In the genomic region with DNA sequence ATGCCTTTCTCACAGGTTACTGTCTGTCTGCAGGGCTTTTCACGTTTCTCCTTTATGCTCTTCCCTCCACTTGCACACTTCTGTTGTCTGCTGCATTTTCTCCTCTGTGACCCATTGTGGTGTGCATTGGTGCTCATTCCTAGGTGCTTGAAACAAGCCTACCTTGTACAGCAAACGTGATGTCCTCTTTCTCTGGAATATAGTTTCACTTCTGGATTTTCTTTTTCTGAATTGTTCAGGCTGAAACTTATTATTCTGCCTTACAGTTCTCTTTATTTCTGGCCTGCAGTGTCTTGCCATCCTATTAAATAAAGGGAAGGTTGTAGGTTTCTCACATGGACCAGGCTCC, we compare ENCODE assay signal across 1 cellular context.
TF ChIP-seq lines count a peak whose summit lies in the region.

No MANE protein-coding gene starts in this region.

TF ChIP-seq in GM12878, 131 proteins besides CTCF, POLR2A, EP300 and RAD21 (continued from another document):
- TF ChIP-seq BHLHE40 (IDR thresholded peaks at IDR 0.05; ENCODE audit: borderline replicate concordance in 1 of 2, low read depth in 2 of 2, low read length in 1 of 2) (peak; percentile 10 to 38; a peak in 3 of 4 replicates), RCOR1 (conservative IDR thresholded peaks at IDR 0.05; ENCODE audit: low read depth, low read length) (no peak), FOXK2 (IDR thresholded peaks at IDR 0.05) (no peak), MTA3 (IDR thresholded peaks at IDR 0.05; ENCODE audit: borderline replicate concordance, low read length) (peak; percentile 68; the same call in 1 of the 2 replicates), NFIC (IDR thresholded peaks at IDR 0.05; ENCODE audit: low read depth, low read length) (peak; percentile 48; the same call in 1 of the 2 replicates), PML (IDR thresholded peaks at IDR 0.05; ENCODE audit: low read length) (0 out of 2 replicates have a peak, but pooled peaks have one; percentile 23), IRF4 (IDR thresholded peaks at IDR 0.05; ENCODE audit: low read depth, low read length) (0 out of 2 replicates have a peak, but pooled peaks have one; percentile 37), ZZZ3 (IDR thresholded peaks at IDR 0.05; ENCODE audit: control insufficient read depth, insufficient read length, low read depth) (no peak), IKZF1 (conservative IDR thresholded peaks at IDR 0.05) (peak; percentile 51; the same call in 1 of the 2 replicates), BACH1 (IDR thresholded peaks at IDR 0.05; ENCODE audit: borderline replicate concordance) (no peak)
